Comparison of ENCODE assay signal across 1 cellular context in the genomic region with DNA sequence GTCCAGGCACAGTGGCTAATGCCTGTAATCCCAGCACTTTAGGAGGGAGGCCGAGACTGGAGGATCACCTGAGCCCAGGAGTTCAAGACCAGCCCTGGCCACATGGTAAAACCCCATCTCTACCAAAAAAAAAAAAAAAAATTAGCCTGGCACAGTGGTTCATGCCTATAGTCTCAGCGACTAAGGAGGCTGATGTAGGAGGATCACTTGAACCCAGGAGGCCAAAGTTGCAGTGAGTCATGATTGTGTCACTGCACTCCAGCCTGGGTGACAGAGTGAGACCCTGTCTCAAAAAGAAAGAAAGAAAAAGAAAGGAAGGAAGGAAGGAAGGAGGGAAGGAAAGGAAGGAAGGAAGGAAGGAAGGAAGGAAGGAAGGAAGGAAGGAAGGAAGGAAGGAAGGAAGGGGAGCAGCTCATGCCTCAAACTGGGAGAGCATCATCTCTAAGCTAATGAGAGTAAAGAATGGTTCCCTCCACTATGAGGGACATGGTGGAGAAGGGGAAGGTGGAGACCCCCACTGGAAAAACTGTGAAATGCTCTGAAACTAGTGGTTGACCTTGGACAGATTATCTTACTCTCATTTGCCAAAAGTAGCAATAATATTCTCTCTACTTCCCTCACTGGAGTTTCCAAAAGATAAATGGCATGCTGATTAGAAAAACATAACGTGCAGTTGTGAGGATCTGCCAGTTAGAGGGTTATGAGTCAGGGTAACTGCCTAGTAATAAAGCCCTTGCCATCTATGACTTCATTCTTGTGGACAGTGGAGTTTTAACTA.
A peak's percentile ranks its signal among the peaks of the same experiment; 100 is the strongest.
TF ChIP-seq lines count a peak whose summit lies in the region.

No MANE protein-coding gene starts in this region.

TF ChIP-seq in K562, 482 proteins besides CTCF, POLR2A, EP300 and RAD21 (continued from another document):
- TF ChIP-seq, protein P1, sequence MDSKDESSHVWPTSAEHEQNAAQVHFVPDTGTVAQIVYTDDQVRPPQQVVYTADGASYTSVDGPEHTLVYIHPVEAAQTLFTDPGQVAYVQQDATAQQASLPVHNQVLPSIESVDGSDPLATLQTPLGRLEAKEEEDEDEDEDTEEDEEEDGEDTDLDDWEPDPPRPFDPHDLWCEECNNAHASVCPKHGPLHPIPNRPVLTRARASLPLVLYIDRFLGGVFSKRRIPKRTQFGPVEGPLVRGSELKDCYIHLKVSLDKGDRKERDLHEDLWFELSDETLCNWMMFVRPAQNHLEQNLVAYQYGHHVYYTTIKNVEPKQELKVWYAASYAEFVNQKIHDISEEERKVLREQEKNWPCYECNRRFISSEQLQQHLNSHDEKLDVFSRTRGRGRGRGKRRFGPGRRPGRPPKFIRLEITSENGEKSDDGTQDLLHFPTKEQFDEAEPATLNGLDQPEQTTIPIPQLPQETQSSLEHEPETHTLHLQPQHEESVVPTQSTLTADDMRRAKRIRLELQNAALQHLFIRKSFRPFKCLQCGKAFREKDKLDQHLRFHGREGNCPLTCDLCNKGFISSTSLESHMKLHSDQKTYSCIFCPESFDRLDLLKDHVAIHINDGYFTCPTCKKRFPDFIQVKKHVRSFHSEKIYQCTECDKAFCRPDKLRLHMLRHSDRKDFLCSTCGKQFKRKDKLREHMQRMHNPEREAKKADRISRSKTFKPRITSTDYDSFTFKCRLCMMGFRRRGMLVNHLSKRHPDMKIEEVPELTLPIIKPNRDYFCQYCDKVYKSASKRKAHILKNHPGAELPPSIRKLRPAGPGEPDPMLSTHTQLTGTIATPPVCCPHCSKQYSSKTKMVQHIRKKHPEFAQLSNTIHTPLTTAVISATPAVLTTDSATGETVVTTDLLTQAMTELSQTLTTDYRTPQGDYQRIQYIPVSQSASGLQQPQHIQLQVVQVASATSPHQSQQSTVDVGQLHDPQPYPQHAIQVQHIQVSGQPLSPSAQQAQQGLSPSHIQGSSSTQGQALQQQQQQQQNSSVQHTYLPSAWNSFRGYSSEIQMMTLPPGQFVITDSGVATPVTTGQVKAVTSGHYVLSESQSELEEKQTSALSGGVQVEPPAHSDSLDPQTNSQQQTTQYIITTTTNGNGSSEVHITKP (IDR thresholded peaks at IDR 0.05; ENCODE audit: partially characterized antibody) = peak; percentile 20
- TF ChIP-seq ZNF263 (CRISPR knock-in tag; IDR thresholded peaks at IDR 0.05; ENCODE audit: borderline replicate concordance) = no peak
- no peak for TF ChIP-seq KLF1 (tag; IDR thresholded peaks at IDR 0.05)
- TF ChIP-seq BMI1 (IDR thresholded peaks at IDR 0.05; ENCODE audit: low read length) = no peak
- TF ChIP-seq, protein P2, sequence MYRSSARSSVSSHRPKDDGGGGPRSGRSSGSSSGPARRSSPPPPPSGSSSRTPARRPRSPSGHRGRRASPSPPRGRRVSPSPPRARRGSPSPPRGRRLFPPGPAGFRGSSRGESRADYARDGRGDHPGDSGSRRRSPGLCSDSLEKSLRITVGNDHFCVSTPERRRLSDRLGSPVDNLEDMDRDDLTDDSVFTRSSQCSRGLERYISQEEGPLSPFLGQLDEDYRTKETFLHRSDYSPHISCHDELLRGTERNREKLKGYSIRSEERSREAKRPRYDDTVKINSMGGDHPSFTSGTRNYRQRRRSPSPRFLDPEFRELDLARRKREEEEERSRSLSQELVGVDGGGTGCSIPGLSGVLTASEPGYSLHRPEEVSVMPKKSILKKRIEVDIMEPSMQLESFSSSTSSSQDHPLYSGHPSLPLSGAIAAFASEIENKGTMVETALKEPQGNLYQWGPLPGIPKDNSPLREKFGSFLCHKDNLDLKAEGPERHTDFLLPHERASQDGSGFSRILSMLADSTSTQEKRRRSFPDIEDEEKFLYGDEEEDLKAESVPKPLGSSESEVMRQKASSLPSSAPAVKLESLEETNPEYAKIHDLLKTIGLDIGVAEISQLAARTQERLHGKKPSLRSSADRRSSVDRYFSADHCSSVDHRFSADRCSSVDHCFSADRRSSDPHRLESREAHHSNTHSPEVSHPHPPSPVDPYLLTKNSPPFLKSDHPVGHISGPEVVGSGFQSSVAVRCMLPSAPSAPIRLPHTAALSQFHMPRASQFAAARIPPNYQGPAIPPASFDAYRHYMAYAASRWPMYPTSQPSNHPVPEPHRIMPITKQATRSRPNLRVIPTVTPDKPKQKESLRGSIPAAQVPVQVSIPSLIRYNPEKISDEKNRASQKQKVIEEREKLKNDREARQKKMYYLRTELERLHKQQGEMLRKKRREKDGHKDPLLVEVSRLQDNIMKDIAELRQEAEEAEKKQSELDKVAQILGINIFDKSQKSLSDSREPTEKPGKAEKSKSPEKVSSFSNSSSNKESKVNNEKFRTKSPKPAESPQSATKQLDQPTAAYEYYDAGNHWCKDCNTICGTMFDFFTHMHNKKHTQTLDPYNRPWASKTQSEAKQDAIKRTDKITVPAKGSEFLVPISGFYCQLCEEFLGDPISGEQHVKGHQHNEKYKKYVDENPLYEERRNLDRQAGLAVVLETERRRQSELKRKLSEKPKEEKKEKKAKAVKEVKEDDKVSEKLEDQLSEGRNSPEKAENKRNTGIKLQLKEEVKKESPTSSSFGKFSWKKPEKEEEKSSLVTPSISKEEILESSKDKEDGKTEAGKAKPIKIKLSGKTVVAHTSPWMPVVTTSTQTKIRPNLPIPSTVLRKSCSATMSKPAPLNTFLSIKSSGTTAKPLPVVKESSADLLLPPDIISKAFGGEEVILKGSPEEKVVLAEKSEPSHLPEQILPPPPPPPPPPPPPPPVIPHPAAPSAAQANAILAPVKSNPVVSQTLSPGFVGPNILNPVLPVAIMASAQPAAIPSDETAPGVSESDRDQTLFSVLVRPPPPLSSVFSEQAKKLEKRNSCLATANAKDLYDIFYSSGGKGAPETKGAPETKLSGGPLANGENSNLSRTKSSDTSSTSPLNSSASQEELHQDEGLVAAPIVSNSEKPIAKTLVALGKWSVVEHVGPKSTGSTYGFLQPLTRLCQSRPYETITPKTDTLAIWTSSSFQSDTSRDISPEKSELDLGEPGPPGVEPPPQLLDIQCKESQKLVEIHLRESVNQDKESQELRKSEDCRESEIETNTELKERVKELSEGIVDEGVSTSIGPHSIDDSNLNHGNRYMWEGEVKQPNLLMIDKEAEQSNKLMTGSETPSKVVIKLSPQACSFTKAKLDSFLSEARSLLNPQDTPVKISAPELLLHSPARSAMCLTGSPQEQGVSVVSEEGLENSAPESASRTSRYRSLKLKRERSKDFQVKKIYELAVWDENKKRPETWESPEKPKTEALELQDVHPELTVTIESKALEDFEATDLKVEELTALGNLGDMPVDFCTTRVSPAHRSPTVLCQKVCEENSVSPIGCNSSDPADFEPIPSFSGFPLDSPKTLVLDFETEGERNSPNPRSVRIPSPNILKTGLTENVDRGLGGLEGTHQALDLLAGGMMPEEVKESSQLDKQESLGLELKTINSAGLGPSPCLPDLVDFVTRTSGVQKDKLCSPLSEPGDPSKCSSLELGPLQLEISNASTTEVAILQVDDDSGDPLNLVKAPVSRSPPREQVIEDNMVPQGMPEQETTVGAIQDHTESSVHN (IDR thresholded peaks at IDR 0.05; ENCODE audit: borderline replicate concordance in 1 of 2, low read depth in 1 of 2) = no peak
- TF ChIP-seq, protein P3, sequence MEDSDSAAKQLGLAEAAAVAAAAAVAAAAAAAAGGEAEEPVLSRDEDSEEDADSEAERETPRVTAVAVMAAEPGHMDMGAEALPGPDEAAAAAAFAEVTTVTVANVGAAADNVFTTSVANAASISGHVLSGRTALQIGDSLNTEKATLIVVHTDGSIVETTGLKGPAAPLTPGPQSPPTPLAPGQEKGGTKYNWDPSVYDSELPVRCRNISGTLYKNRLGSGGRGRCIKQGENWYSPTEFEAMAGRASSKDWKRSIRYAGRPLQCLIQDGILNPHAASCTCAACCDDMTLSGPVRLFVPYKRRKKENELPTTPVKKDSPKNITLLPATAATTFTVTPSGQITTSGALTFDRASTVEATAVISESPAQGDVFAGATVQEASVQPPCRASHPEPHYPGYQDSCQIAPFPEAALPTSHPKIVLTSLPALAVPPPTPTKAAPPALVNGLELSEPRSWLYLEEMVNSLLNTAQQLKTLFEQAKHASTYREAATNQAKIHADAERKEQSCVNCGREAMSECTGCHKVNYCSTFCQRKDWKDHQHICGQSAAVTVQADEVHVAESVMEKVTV (CRISPR knock-in tag; IDR thresholded peaks at IDR 0.05) = peak; percentile 59
- no peak for TF ChIP-seq ZNF780A (CRISPR knock-in tag; IDR thresholded peaks at IDR 0.05)
- no peak for TF ChIP-seq MTA3 (IDR thresholded peaks at IDR 0.05; ENCODE audit: borderline replicate concordance)
- TF ChIP-seq ZNF146 (CRISPR knock-in tag; IDR thresholded peaks at IDR 0.05; ENCODE audit: unreplicated experiment) = no peak
